1 cellular context compared by ENCODE assay signal in genomic region chr2:55231546-55232083, GRCh38.
TF ChIP-seq lines count a peak whose summit lies in the region.

No MANE protein-coding gene starts in this region.

TF ChIP-seq in HepG2, 621 proteins besides CTCF, POLR2A, EP300 and RAD21 (continued from another document):
- no peak for TF ChIP-seq KIAA2018 (CRISPR knock-in tag; IDR thresholded peaks at IDR 0.05; ENCODE audit: borderline replicate concordance)
- TF ChIP-seq GTF2F1 (IDR thresholded peaks at IDR 0.05; ENCODE audit: low read length) = no peak
- peak; percentile 92; the same call in 1 of the 2 replicates for TF ChIP-seq FOXC1 (CRISPR knock-in tag; IDR thresholded peaks at IDR 0.05; ENCODE audit: borderline replicate concordance)
- no peak for TF ChIP-seq ISX (CRISPR knock-in tag; conservative IDR thresholded peaks at IDR 0.05)
- TF ChIP-seq ARHGAP35 (CRISPR knock-in tag; IDR thresholded peaks at IDR 0.05; ENCODE audit: borderline replicate concordance) = no peak; the same call in 1 of the 2 replicates
- no peak for TF ChIP-seq HNF1A (IDR thresholded peaks at IDR 0.05; ENCODE audit: low read depth)
- no peak for TF ChIP-seq HNF1A (CRISPR knock-in tag; IDR thresholded peaks at IDR 0.05; ENCODE audit: borderline replicate concordance)
- no peak for TF ChIP-seq HNRNPUL1 (IDR thresholded peaks at IDR 0.05; ENCODE audit: low read depth, low read length)
- no peak for TF ChIP-seq PRDM10 (CRISPR knock-in tag; IDR thresholded peaks at IDR 0.05; ENCODE audit: low read depth)
- TF ChIP-seq GFI1 (CRISPR knock-in tag; IDR thresholded peaks at IDR 0.05; ENCODE audit: borderline replicate concordance) = 0 out of 2 replicates have a peak, but pooled peaks have one; percentile 26
- no peak for TF ChIP-seq RFX1 (IDR thresholded peaks at IDR 0.05)
- no peak for TF ChIP-seq MTA1 (CRISPR knock-in tag; IDR thresholded peaks at IDR 0.05; ENCODE audit: borderline replicate concordance)
- no peak for TF ChIP-seq BCLAF1 (IDR thresholded peaks at IDR 0.05)
- TF ChIP-seq SKIL (CRISPR knock-in tag; IDR thresholded peaks at IDR 0.05; ENCODE audit: borderline replicate concordance) = no peak
- no peak for TF ChIP-seq ZNF878 (CRISPR knock-in tag; IDR thresholded peaks at IDR 0.05)
- no peak for TF ChIP-seq AKNA (CRISPR knock-in tag; IDR thresholded peaks at IDR 0.05; ENCODE audit: borderline replicate concordance)
- no peak for TF ChIP-seq YEATS2 (CRISPR knock-in tag; IDR thresholded peaks at IDR 0.05; ENCODE audit: borderline replicate concordance)
- TF ChIP-seq ZNF710 (CRISPR knock-in tag; IDR thresholded peaks at IDR 0.05; ENCODE audit: borderline replicate concordance) = no peak
